Comparison of ENCODE assay signal across 9 cellular contexts in genomic region chr5:96433066-96433447, GRCh38. TPM values are rescaled to one million over a fixed set of nuclear protein-coding genes. Genes with fewer than 3 reads are reported as not detected.
DNase-seq lines count a peak whose midpoint lies in the region; ATAC-seq and TF ChIP-seq lines count a peak whose summit lies in the region.
"Had no signal": no experiment of that assay in that cellular context is flagged by ENCODE, and none has a peak within 500 bp of the region (broad histone marks: within the 10 kb centered on the region; RNA-seq: fewer than 3 reads in every experiment).

PCSK1 (minus strand) TSS chr5:96433248; CDS start chr5:96433042, 206 bp downstream.

- no peak within 1 kb of the TSS for H4K8ac ChIP-seq in neuronal stem cell (ENCODE audit: low read depth, low read length)

- H3K9me3 ChIP-seq in ES-I3 (ENCODE audit: control insufficient read depth, insufficient read depth, low read length) = no peaks in the 10 kb centered on the region
- no peaks in the 10 kb centered on the region for H3K9me3 ChIP-seq in neuronal stem cell (replicated peaks in 1 of 2; ENCODE audit: control insufficient read depth in 2 of 2, insufficient read depth in 1 of 2, low read depth in 1 of 2, low read length in 2 of 2)
- H3K9me3 ChIP-seq: lower lobe of right lung had no signal

- peak within 1 kb of the TSS; percentile 15 for H3K4me3 ChIP-seq in astrocyte of the spinal cord (ENCODE audit: low read depth, low read length)
- H3K4me3 ChIP-seq in neuronal stem cell (ENCODE audit: low read length in 2 of 2) = peak within 1 kb of the TSS; percentile 33 to 76
- H3K4me3 ChIP-seq: lower lobe of right lung had no signal

- peaks cover 0 to 61% (median 19%) of the 10 kb centered on the region in 3 experiments for H3K27me3 ChIP-seq in neuronal stem cell (ENCODE audit: control insufficient read depth in 3 of 3, insufficient read depth in 3 of 3, low read depth in 1 of 3, low read length in 3 of 3)

- H3K4me1 ChIP-seq in ES-I3 (ENCODE audit: insufficient read depth, low read length) (peaks cover 9% of the 10 kb centered on the region; the same call in 1 of the 2 replicates), neuronal stem cell (ENCODE audit: control insufficient read depth in 2 of 2, insufficient read depth in 1 of 2, low read depth in 1 of 2, low read length in 2 of 2) (peaks cover 7 to 12% of the 10 kb centered on the region in 2 donors)

- no peaks in the 10 kb centered on the region for H3K36me3 ChIP-seq in ES-I3 (ENCODE audit: insufficient read depth, low read length)
- H3K36me3 ChIP-seq in neuronal stem cell (replicated peaks in 1 of 2; ENCODE audit: control insufficient read depth in 2 of 2, insufficient read depth in 2 of 2, low read length in 2 of 2) = no peaks in the 10 kb centered on the region
- H3K36me3 ChIP-seq: lower lobe of right lung had no signal

- TF ChIP-seq CTCF in astrocyte of the spinal cord (IDR thresholded peaks at IDR 0.05; ENCODE audit: low read depth, low read length) (no peak), GM20000 (IDR thresholded peaks at IDR 0.05; ENCODE audit: extremely low read depth, missing control alignments) (no peak)

- no peaks in the 10 kb centered on the region for H3K79me1 ChIP-seq in neuronal stem cell (ENCODE audit: low read depth, low read length)

- ATAC-seq in GM18511 (IDR thresholded peaks at IDR 0.05; ENCODE audit: unreplicated experiment) (no peak), HG02938 (IDR thresholded peaks at IDR 0.05; ENCODE audit: unreplicated experiment) (no peak)

- no peak within 1 kb of the TSS for H2BK5ac ChIP-seq in neuronal stem cell (ENCODE audit: low read length)

- H3K14ac ChIP-seq in neuronal stem cell (ENCODE audit: low read length) = no peak within 1 kb of the TSS

- H3K23ac ChIP-seq in neuronal stem cell (ENCODE audit: low read depth, low read length, poor library complexity) = no peak within 1 kb of the TSS

- in situ Hi-C loops in astrocyte of the spinal cord (cut with HindIII; ENCODE audit: low sequenced_read_pairs) = no loop called here

- H3K9ac ChIP-seq in ES-I3 (ENCODE audit: low read depth, low read length) = peak within 1 kb of the TSS; percentile 62
- peak within 1 kb of the TSS; percentile 82 for H3K9ac ChIP-seq in neuronal stem cell (ENCODE audit: low read depth, low read length, poor library complexity)

- H2BK15ac ChIP-seq in neuronal stem cell (ENCODE audit: low read length) = no peak within 1 kb of the TSS

- H2BK120ac ChIP-seq in neuronal stem cell (ENCODE audit: low read depth, low read length) = no peak within 1 kb of the TSS

- H3K4ac ChIP-seq in neuronal stem cell (ENCODE audit: low read length) = no peak within 1 kb of the TSS

- H3K27ac ChIP-seq in neuronal stem cell (replicated peaks; ENCODE audit: low read length) = no peak within 1 kb of the TSS
- H3K27ac ChIP-seq: lower lobe of right lung had no signal

- WGBS in neuronal stem cell (ENCODE audit: extremely low coverage in 2 of 2, insufficient read length in 2 of 2, insufficient replicate concordance in 1 of 2), 2 donors = no CpG with 5 or more reads among the region's 19 CpGs

- H2BK12ac ChIP-seq in neuronal stem cell (ENCODE audit: low read length) = no peak within 1 kb of the TSS

- peak; percentile 56 for DNase-seq in NCI-H1436 treated with DMSO at 0.1 percent for 48 hours (lab: John Stamatoyannopoulos, UW)
- no peak for DNase-seq in astrocyte of the spinal cord (ENCODE audit: low read depth, low spot score)
- DNase-seq in neuronal stem cell (ENCODE audit: low spot score) = no peak
- no peak for DNase-seq in activated naive CD4-positive, alpha-beta T cell (lab: John Stamatoyannopoulos, UW)
- DNase-seq in GM20000 (ENCODE audit: low spot score) = no peak
- DNase-seq: lower lobe of right lung had no signal

- no peak within 1 kb of the TSS for H4K91ac ChIP-seq in neuronal stem cell (ENCODE audit: low read depth, low read length, poor library complexity)

- no peak within 1 kb of the TSS for H2AK5ac ChIP-seq in neuronal stem cell (ENCODE audit: low read depth, low read length)

- H3K18ac ChIP-seq in neuronal stem cell (ENCODE audit: low read length) = peak within 1 kb of the TSS; percentile 20

- H3K4me2 ChIP-seq in neuronal stem cell (ENCODE audit: insufficient read depth, low read length, poor library complexity, severe bottlenecking) = peak within 1 kb of the TSS; percentile 89

- H2AFZ ChIP-seq in neuronal stem cell (ENCODE audit: low read length) = peak within 1 kb of the TSS; percentile 79

RNA-seq across cellular contexts. Expression of gene PCSK1, which starts in this region (rescaled TPM):
- 0.22 TPM for polyA plus RNA-seq in neuronal stem cell (2013, experiment 1 of 2)
- polyA plus RNA-seq in neuronal stem cell (2013, experiment 2 of 2) = 0.25 TPM
